ENCODE assay signal across 23 cellular contexts in genomic region chr4:118917582-118917981, GRCh38. TPM values are rescaled to one million over a fixed set of nuclear protein-coding genes. Genes with fewer than 3 reads are reported as not detected.
DNase-seq lines count a peak whose midpoint lies in the region; ATAC-seq, FAIRE-seq and TF ChIP-seq lines count a peak whose summit lies in the region.
"Had no signal": no experiment of that assay in that cellular context is flagged by ENCODE, and none has a peak within 500 bp of the region (broad histone marks: within the 10 kb centered on the region; RNA-seq: fewer than 3 reads in every experiment).

No MANE protein-coding gene starts in this region.

- 11 to 16% methylated on average over 2 of the region's 2 CpGs for WGBS in esophagus squamous epithelium, 2 donors
- WGBS in pancreas, 2 donors = 43% methylated on average over 2 of the region's 2 CpGs

- TF ChIP-seq POLR2A in esophagus squamous epithelium (IDR thresholded peaks at IDR 0.05) (no peak), GM18505 (IDR thresholded peaks at IDR 0.05; ENCODE audit: borderline replicate concordance, extremely low read depth, insufficient read depth, insufficient read length) (no peak)

- intact Hi-C loops in esophagus squamous epithelium (cut with DNase I) (no loop called here), pancreas (cut with DNase I) (no loop called here)

- H3K27me3 ChIP-seq in esophagus squamous epithelium = no peaks in the 10 kb centered on the region
- H3K27me3 ChIP-seq in pancreas = no peaks in the 10 kb centered on the region
- H3K27me3 ChIP-seq: gastrocnemius medialis, neutrophil, upper lobe of right lung had no signal

- TF ChIP-seq CTCF in esophagus squamous epithelium (IDR thresholded peaks at IDR 0.05) (no peak), pancreas (IDR thresholded peaks at IDR 0.05) (no peak)

- peaks cover 0 to 70% (median 18%) of the 10 kb centered on the region in 3 donors for H3K4me1 ChIP-seq in esophagus squamous epithelium
- H3K4me1 ChIP-seq in pancreas = peaks cover 0 to 4% (median 0%) of the 10 kb centered on the region in 3 donors
- H3K4me1 ChIP-seq: upper lobe of right lung had no signal

- peak; percentile 5 for FAIRE-seq in pancreas (lab: Jason Lieb, UNC)
- FAIRE-seq: GM12891, H1, small intestine had no signal

- H3K27ac ChIP-seq in esophagus squamous epithelium = peak overlapping the region; percentile 54 to 83 (median 70)
- no peak overlapping the region for H3K27ac ChIP-seq in pancreas
- H3K27ac ChIP-seq: KMS-11, neutrophil, upper lobe of right lung had no signal

- DNase-seq in A172 (ENCODE audit: low spot score) (peak; percentile 12), NCI-H226 (peak; percentile 6), esophagus squamous epithelium (lab: John Stamatoyannopoulos, UW) (no peak), pancreas (no peak), DMS53 (lab: John Stamatoyannopoulos, UW) (no peak), GOT3 (lab: John Stamatoyannopoulos, UW) (no peak), cortex of kidney (lab: John Stamatoyannopoulos, UW) (no peak)
- DNase-seq: CD8-positive, alpha-beta memory T cell; central memory CD4-positive, alpha-beta T cell; endodermal cell; gastrocnemius medialis; NCI-H1417; NCI-H2171 treated with DMSO at 0.1 percent for 48 hours; small intestine; T-helper 1 cell; upper lobe of right lung had no signal

- H3K9me3 ChIP-seq in esophagus squamous epithelium = no peaks in the 10 kb centered on the region
- H3K9me3 ChIP-seq in pancreas = no peaks in the 10 kb centered on the region
- H3K9me3 ChIP-seq: gastrocnemius medialis, neutrophil, upper lobe of right lung had no signal

- H3K4me3 ChIP-seq in esophagus squamous epithelium (no peak overlapping the region), pancreas (no peak overlapping the region)
- H3K4me3 ChIP-seq: gastrocnemius medialis, upper lobe of right lung had no signal

- H3K36me3 ChIP-seq in esophagus squamous epithelium (no peaks in the 10 kb centered on the region), pancreas (no peaks in the 10 kb centered on the region)
- H3K36me3 ChIP-seq: gastrocnemius medialis, neutrophil, upper lobe of right lung had no signal

- no peak for ATAC-seq in pancreas
- ATAC-seq in GM18505 (IDR thresholded peaks at IDR 0.05; ENCODE audit: unreplicated experiment) = no peak
- ATAC-seq: stimulated activated effector memory CD8-positive, alpha-beta T cell treated with anti-CD3 and anti-CD28 coated beads, Interleukin-12 subunit alpha, Interleukin-12 subunit beta, amount 100 ng/mL, for 72 hours; upper lobe of right lung had no signal

RNA-seq across cellular contexts. Expression of gene SYNPO2, which starts 28.9 kb away (rescaled TPM):
- 0.07 and 0.10 TPM in 2 replicates for total RNA-seq in A172 (2014; rRNA removed; shearing (Covaris generic))
- total RNA-seq in esophagus squamous epithelium (100 to 1,000 TPM in 2 of 4 donors, 10 to 100 TPM in 2; 19.0 to 418 (median 84.2) TPM), pancreas (10 to 100 TPM in 1 of 6 donors, 1 to 10 TPM in 5; 2.1 to 10.9 (median 3.9) TPM)
- polyA plus RNA-seq in pancreas = 1 to 10 TPM; 2.9 to 5.3 TPM
- total RNA-seq: G401 had no signal

Comparison
In these comparisons a context has a peak if more than half of its experiments do, and no peak if none do; other contexts are left out.
1. DNase-seq: peak in A172 (single experiment) and NCI-H226 (single experiment); none in esophagus squamous epithelium (single experiment), pancreas (0 of 6), DMS53 (single experiment), GOT3 (single experiment) and cortex of kidney (single experiment).
2. H3K27ac ChIP-seq: peak in esophagus squamous epithelium (4 of 4); none in pancreas (0 of 4).